ENCODE assay signal across 9 cellular contexts in genomic region chr19:55146648-55147218, GRCh38. TPM values are rescaled to one million over a fixed set of nuclear protein-coding genes. Genes with fewer than 3 reads are reported as not detected.
DNase-seq lines count a peak whose midpoint lies in the region; ATAC-seq and TF ChIP-seq lines count a peak whose summit lies in the region.
"Had no signal": no experiment of that assay in that cellular context is flagged by ENCODE, and none has a peak within 500 bp of the region (broad histone marks: within the 10 kb centered on the region; RNA-seq: fewer than 3 reads in every experiment).

No MANE protein-coding gene starts in this region.

- CTCF ChIA-PET in T-cell (lab: Charles Lee): interaction anchor here (0.6 to 0.8 kb wide), 4 partner anchors 328 to 1051 kb away, joined by 3 to 5 read pairs (median 3); no protein-coding TSS in a partner anchor

- peaks cover 18% of the 10 kb centered on the region for H3K27me3 ChIP-seq in colonic mucosa

- H3K36me3 Mint-ChIP-seq in stimulated activated memory B cell treated with anti-CD40 and anti-IgM and Interleukin-4, amounts not matched to agents 10 μg/mL and 1 μg/mL and 100 μg/mL, for 72 hours: no peaks in the 10 kb centered on the region
- H3K36me3 Mint-ChIP-seq in T-cell: no peaks in the 10 kb centered on the region

- H3K9me3 Mint-ChIP-seq in stimulated activated memory B cell treated with anti-CD40 and anti-IgM and Interleukin-4, amounts not matched to agents 10 μg/mL and 1 μg/mL and 100 μg/mL, for 72 hours: no peaks in the 10 kb centered on the region
- H3K9me3 Mint-ChIP-seq in T-cell: peaks cover under 1 to 4% (median 3%) of the 10 kb centered on the region in 3 donors

- DNase-seq in DMS53 (lab: John Stamatoyannopoulos, UW) (peak; percentile 39), DMS53 treated with DMSO at 0.1 percent for 48 hours (lab: John Stamatoyannopoulos, UW; ENCODE audit: unreplicated experiment) (no peak), NCI-H2227 (lab: John Stamatoyannopoulos, UW; ENCODE audit: unreplicated experiment) (peak; percentile 99), colonic mucosa (peak; percentile 38), globus pallidus (ENCODE audit: low spot score) (no peak), T-cell (no peak)
- DNase-seq in activated effector memory CD4-positive, alpha-beta T cell treated with anti-CD3 and anti-CD28 coated beads, Interleukin-2, amount 50 U/mL, for 16 hours: no peak

- peak overlapping the region in 1 of 2 donors; percentile 24 for H3K9ac ChIP-seq in colonic mucosa (ENCODE audit: low read depth in 2 of 2, low read length in 2 of 2)

- no peaks in the 10 kb centered on the region for H3K36me3 ChIP-seq in colonic mucosa

- peaks cover 19% of the 10 kb centered on the region for H3K4me1 Mint-ChIP-seq in stimulated activated memory B cell treated with anti-CD40 and anti-IgM and Interleukin-4, amounts not matched to agents 10 μg/mL and 1 μg/mL and 100 μg/mL, for 72 hours
- H3K4me1 Mint-ChIP-seq in T-cell: peaks cover 3 to 4% (median 4%) of the 10 kb centered on the region in 3 donors

- H3K27ac Mint-ChIP-seq in stimulated activated memory B cell treated with anti-CD40 and anti-IgM and Interleukin-4, amounts not matched to agents 10 μg/mL and 1 μg/mL and 100 μg/mL, for 72 hours: no peak overlapping the region
- H3K27ac Mint-ChIP-seq in T-cell: no peak overlapping the region

- no peak overlapping the region for H3K4me3 Mint-ChIP-seq in stimulated activated memory B cell treated with anti-CD40 and anti-IgM and Interleukin-4, amounts not matched to agents 10 μg/mL and 1 μg/mL and 100 μg/mL, for 72 hours
- H3K4me3 Mint-ChIP-seq in T-cell: no peak overlapping the region

- H3K27ac ChIP-seq in colonic mucosa: no peak overlapping the region

- POLR2A ChIA-PET in T-cell (lab: Charles Lee): no interaction called here

- TF ChIP-seq CTCF in colonic mucosa (IDR thresholded peaks at IDR 0.05): no peak

- no peaks in the 10 kb centered on the region for H3K9me3 ChIP-seq in colonic mucosa

- ATAC-seq in stimulated activated memory B cell treated with anti-CD40 and anti-IgM and Interleukin-4, amounts not matched to agents 10 μg/mL and 1 μg/mL and 100 μg/mL, for 72 hours: peak; percentile 47
- ATAC-seq in T-cell (replicated peaks in 1 of 4): no peak

- H3K4me3 ChIP-seq in colonic mucosa: no peak overlapping the region

- peaks cover 76% of the 10 kb centered on the region for H3K27me3 Mint-ChIP-seq in stimulated activated memory B cell treated with anti-CD40 and anti-IgM and Interleukin-4, amounts not matched to agents 10 μg/mL and 1 μg/mL and 100 μg/mL, for 72 hours
- peaks cover 51 to 63% of the 10 kb centered on the region in 2 donors for H3K27me3 Mint-ChIP-seq in T-cell

- intact Hi-C loops in colonic mucosa (cut with DNase I): no loop called here

- no peaks in the 10 kb centered on the region for H3K4me1 ChIP-seq in colonic mucosa

RNA-seq across cellular contexts. Expression of gene TNNT1, which starts 2.3 kb away (rescaled TPM):
- total RNA-seq in colonic mucosa: 1 to 10 TPM in 1 of 2 donors, under 1 TPM in 1; 0.69 to 2.1 TPM
- total RNA-seq in T-cell: under 1 TPM in 2 of 5 donors, not detected in 3; 0.36 to 0.76 TPM

RNA-seq across cellular contexts. Expression of gene TNNI3, which starts 10.8 kb away (rescaled TPM):
- total RNA-seq in colonic mucosa (1 to 10 TPM in 1 of 2 donors, under 1 TPM in 1; 0.64 to 1.2 TPM), T-cell (not detected)

RNA-seq across cellular contexts. Expression of gene DNAAF3, which starts 19.7 kb away (rescaled TPM):
- total RNA-seq in colonic mucosa (1 to 10 TPM; 1.6 to 2.4 TPM), T-cell (not detected)
- total RNA-seq: frontal cortex had no signal

RNA-seq across cellular contexts. Expression of gene PPP1R12C, which starts 29.3 kb away (rescaled TPM):
- 100 to 1,000 TPM in 1 of 2 donors, 10 to 100 TPM in 1; 82.6 to 112 TPM for total RNA-seq in colonic mucosa
- total RNA-seq in T-cell: 100 to 1,000 TPM; 129 to 197 (median 173) TPM

RNA-seq across cellular contexts. Expression of gene SYT5, which starts 33.4 kb away (rescaled TPM):
- total RNA-seq in colonic mucosa: 1 to 10 TPM in 1 of 2 donors, under 1 TPM in 1; 0.67 to 3.2 TPM
- 1 to 10 TPM in 2 of 5 donors, not detected in 3; 2.7 to 2.9 TPM for total RNA-seq in T-cell

Comparison
In these comparisons a context has a peak if more than half of its experiments do, and no peak if none do; other contexts are left out.
1. DNase-seq: peak in DMS53 (single experiment), NCI-H2227 (single experiment) and colonic mucosa (single experiment); none in DMS53 treated with DMSO at 0.1 percent for 48 hours (single experiment), activated effector memory CD4-positive, alpha-beta T cell treated with anti-CD3 and anti-CD28 coated beads, Interleukin-2, amount 50 U/mL, for 16 hours (single experiment), globus pallidus (single experiment) and T-cell (0 of 34).